9 cellular contexts compared by ENCODE assay signal in genomic region chr3:24494616-24495333, GRCh38. TPM values are rescaled to one million over a fixed set of nuclear protein-coding genes. Genes with fewer than 3 reads are reported as not detected.
DNase-seq lines count a peak whose midpoint lies in the region; ATAC-seq and TF ChIP-seq lines count a peak whose summit lies in the region.
"Had no signal": no experiment of that assay in that cellular context is flagged by ENCODE, and none has a peak within 500 bp of the region (broad histone marks: within the 10 kb centered on the region; RNA-seq: fewer than 3 reads in every experiment).

Gene THRB, minus strand, starts transcription at chr3:24494850.

- no peaks in the 10 kb centered on the region for H3K9me3 Mint-ChIP-seq in endothelial cell (ENCODE audit: unreplicated experiment)
- H3K9me3 Mint-ChIP-seq: T-helper 1 cell treated with Interleukin-12 subunit alpha and Interleukin-12 subunit beta and Interleukin-4 antibody, amounts not matched to agents 30 μg/mL and 1 μg/mL, for 36 hours had no signal

- peaks cover 6 to 19% of the 10 kb centered on the region in 2 donors for H3K4me1 ChIP-seq in lung (ENCODE audit: control insufficient read depth in 2 of 2, insufficient read depth in 2 of 2, low read length in 2 of 2)

- H3K27me3 ChIP-seq in H7 (ENCODE audit: control insufficient read depth, insufficient read depth, low read length): peaks cover 33% of the 10 kb centered on the region
- H3K27me3 ChIP-seq in lung (ENCODE audit: control insufficient read depth, insufficient read depth): no peaks in the 10 kb centered on the region

- TF ChIP-seq CTCF in endothelial cell (IDR thresholded peaks at IDR 0.05; ENCODE audit: unreplicated experiment): no peak
- no peak for TF ChIP-seq CTCF in lung (IDR thresholded peaks at IDR 0.05; ENCODE audit: control extremely low read depth, extremely low read depth)
- TF ChIP-seq CTCF in subcutaneous adipose tissue (IDR thresholded peaks at IDR 0.05; ENCODE audit: low read depth): no peak

- H3K4me3 ChIP-seq in H7 (ENCODE audit: insufficient read depth, low read depth, low read length) (peak within 1 kb of the TSS; percentile 65), lung (peak within 1 kb of the TSS; percentile 66)

- peak within 1 kb of the TSS; percentile 49 for H3K27ac Mint-ChIP-seq in endothelial cell (ENCODE audit: unreplicated experiment)
- H3K27ac Mint-ChIP-seq: T-helper 1 cell treated with Interleukin-12 subunit alpha and Interleukin-12 subunit beta and Interleukin-4 antibody, amounts not matched to agents 30 μg/mL and 1 μg/mL, for 36 hours had no signal

- H3K9me3 ChIP-seq in lung (ENCODE audit: control insufficient read depth in 2 of 2, insufficient read depth in 1 of 2, low read length in 1 of 2): no peaks in the 10 kb centered on the region

- DNase-seq in ELR (ENCODE audit: low read depth): peak; percentile 35
- DNase-seq in H7: peak; percentile 87
- peak; percentile 32 for DNase-seq in RPMI7951 (ENCODE audit: low read depth)
- peak; percentile 73 for DNase-seq in endothelial cell (ENCODE audit: low spot score)
- DNase-seq in lung (ENCODE audit: low spot score): peak; percentile 71
- no peak for DNase-seq in NOMO-1 (lab: John Stamatoyannopoulos, UW; ENCODE audit: unreplicated experiment in 2 of 2)

- peaks cover 3% of the 10 kb centered on the region for H3K4me1 Mint-ChIP-seq in endothelial cell (ENCODE audit: unreplicated experiment)

- peak within 1 kb of the TSS; percentile 81 to 98 for H3K27ac ChIP-seq in lung (ENCODE audit: low read depth in 1 of 2, low read length in 1 of 2)

- H3K27me3 Mint-ChIP-seq in endothelial cell (ENCODE audit: unreplicated experiment): peaks cover 10% of the 10 kb centered on the region

- H3K36me3 ChIP-seq in H7 (replicated peaks; ENCODE audit: control insufficient read depth, insufficient read depth, low read length) (no peaks in the 10 kb centered on the region), lung (ENCODE audit: control insufficient read depth in 2 of 2, insufficient read depth in 2 of 2, low read length in 2 of 2) (no peaks in the 10 kb centered on the region)

- H3K36me3 Mint-ChIP-seq in endothelial cell (ENCODE audit: low read depth, unreplicated experiment): no peaks in the 10 kb centered on the region

- WGBS in lung, 2 donors: 0 to 1% methylated on average over 32 to 82 of the region's 82 CpGs

- ATAC-seq in lung (ENCODE audit: insufficient read depth, low FRiP score) (peak; percentile 76), HG03097 (IDR thresholded peaks at IDR 0.05; ENCODE audit: low FRiP score, unreplicated experiment) (no peak)

- H3K4me3 Mint-ChIP-seq in endothelial cell (ENCODE audit: unreplicated experiment): peak within 1 kb of the TSS; percentile 90
- H3K4me3 Mint-ChIP-seq: T-helper 1 cell treated with Interleukin-12 subunit alpha and Interleukin-12 subunit beta and Interleukin-4 antibody, amounts not matched to agents 30 μg/mL and 1 μg/mL, for 36 hours had no signal

RNA-seq across cellular contexts. Expression of gene THRB, which starts in this region (rescaled TPM):
- 1.0 and 5.0 TPM in 2 replicates for total RNA-seq in H7 (2014; rRNA removed; shearing (Covaris generic))
- total RNA-seq in RPMI7951 (2014; rRNA removed; shearing (Covaris generic)): 0.24 and 0.98 TPM in 2 replicates
- 0.38 TPM for total RNA-seq in endothelial cell (ENCODE audit: unreplicated experiment)
- 10 to 100 TPM in 1 of 2 donors, 1 to 10 TPM in 1; 9.7 to 23.5 TPM for total RNA-seq in lung
- polyA plus RNA-seq in lung: 1 to 10 TPM; 2.1 to 2.6 TPM
- total RNA-seq in subcutaneous adipose tissue: 10 to 100 TPM; 29.2 to 38.5 (median 36.3) TPM

Comparison
In these comparisons a context has a peak if more than half of its experiments do, and no peak if none do; other contexts are left out.
1. Peak in DNase-seq in RPMI7951; RNA of the gene not detected or under 1 TPM.
2. Peak in DNase-seq in endothelial cell; RNA of the gene not detected or under 1 TPM.
3. DNase-seq: peak in ELR (single experiment), H7 (single experiment) and lung (single experiment); none in NOMO-1 (0 of 2).